In the genomic region with DNA sequence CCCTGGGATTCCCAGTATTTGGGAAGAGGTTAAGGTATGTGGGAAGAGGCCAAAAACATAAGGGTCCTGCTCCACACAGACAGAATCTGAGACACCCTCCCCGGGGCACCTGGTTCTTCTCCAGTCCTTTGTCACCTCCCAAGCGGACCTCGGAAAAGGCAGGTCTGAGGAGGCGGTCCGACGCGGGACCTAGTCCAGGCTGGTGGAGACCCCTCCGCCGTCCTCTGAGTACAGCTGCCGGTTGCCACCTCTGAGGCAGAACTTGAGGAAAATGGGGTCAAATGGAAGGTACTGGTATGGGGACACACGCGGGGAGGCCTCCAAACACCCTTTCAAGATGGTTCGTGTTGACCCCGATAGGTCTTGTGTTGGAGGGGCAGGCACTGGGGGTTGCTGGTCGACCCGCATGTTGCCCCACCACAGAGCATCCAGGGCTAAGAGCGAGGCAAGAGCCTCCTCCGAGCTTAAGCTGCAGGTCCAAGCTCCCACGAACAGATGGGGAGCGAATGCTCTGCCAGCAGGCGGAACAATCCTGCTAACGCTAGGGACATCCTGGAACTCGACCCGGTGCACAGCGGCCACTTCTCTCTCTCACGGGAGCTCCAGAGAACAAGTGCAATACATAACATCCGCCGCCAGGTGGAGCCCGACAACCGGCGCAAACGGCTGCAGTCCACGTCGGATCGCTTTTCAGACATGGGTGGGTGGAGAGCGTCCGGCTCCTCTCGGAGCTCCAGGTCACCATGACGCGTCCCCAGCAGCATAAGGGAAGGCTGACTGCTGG, we compare ENCODE assay signal across 8 cellular contexts.
DNase-seq lines count a peak whose midpoint lies in the region; ATAC-seq, FAIRE-seq and TF ChIP-seq lines count a peak whose summit lies in the region.
"Not testable (repeated sequence)": the region's sequence is repeated elsewhere in the genome, so short reads cannot be mapped to it uniquely, and the experiment has no call there.

No MANE protein-coding gene starts in this region.

- H3K4me1 Mint-ChIP-seq in H9; naive thymus-derived CD8-positive, alpha-beta T cell: not testable (repeated sequence)

- not testable (repeated sequence) for H4K20me1 ChIP-seq in H9 (ENCODE audit: control insufficient read depth, insufficient read depth, insufficient read length)

- not testable (repeated sequence) for H3K4me3 Mint-ChIP-seq in H9
- peak overlapping the region in 2 of 10 donors; percentile 39 to 51 for H3K4me3 Mint-ChIP-seq in naive thymus-derived CD8-positive, alpha-beta T cell

- not testable (repeated sequence) for H3K79me2 ChIP-seq in H9 (ENCODE audit: insufficient read depth, low read length)

- H3K9ac ChIP-seq in H9 (ENCODE audit: extremely low read depth, insufficient read length, low read length) = not testable (repeated sequence)

- H3K9me3 Mint-ChIP-seq in H9 = peaks cover 15 to 22% of the 10 kb centered on the region in 2 experiments
- H3K9me3 Mint-ChIP-seq in naive thymus-derived CD8-positive, alpha-beta T cell = not testable (repeated sequence)

- H3K23me2 ChIP-seq in H9 (ENCODE audit: insufficient read length, low read depth, low read length, poor library complexity, severe bottlenecking) = not testable (repeated sequence)

- not testable (repeated sequence) for H4K5ac ChIP-seq in H9 (ENCODE audit: insufficient read length, low read depth, low read length)

- H2BK20ac ChIP-seq in H9 (ENCODE audit: low read depth, low read length, poor library complexity, severe bottlenecking) = not testable (repeated sequence)

- DNase-seq in D721Med (ENCODE audit: insufficient read length, low spot score) (peak; percentile 64), H9 (peak; percentile 89), NCI-H1417 treated with DMSO at 0.1 percent for 48 hours (lab: John Stamatoyannopoulos, UW) (peak; percentile 4), SKM-1 treated with dmso at 0.1 percent for 144 hours (lab: John Stamatoyannopoulos, UW; ENCODE audit: unreplicated experiment) (peak; percentile 65), fibroblast of villous mesenchyme (ENCODE audit: low read depth) (peak; percentile 54)
- peak; percentile 47 for DNase-seq in activated gamma-delta T cell treated with anti-CD3 and anti-CD28 coated beads, Interleukin-2, amount 50 U/mL, for 16 hours (ENCODE audit: low read depth)
- DNase-seq in naive thymus-derived CD8-positive, alpha-beta T cell = peak; percentile 5 to 67 (median 44)
- peak; percentile 46 to 48 for DNase-seq in stimulated activated CD8-positive, alpha-beta memory T cell treated with anti-CD3 and anti-CD28 coated beads, Interleukin-2, amount 100 ng/mL, for 48 hours (ENCODE audit: low read depth in 2 of 2)

- not testable (repeated sequence) for H4K8ac ChIP-seq in H9 (replicated peaks; ENCODE audit: insufficient read length, low read depth, low read length)

- H2BK5ac ChIP-seq in H9 (ENCODE audit: insufficient read length, low read length) = not testable (repeated sequence)

- H3K14ac ChIP-seq in H9 (ENCODE audit: insufficient read depth, low read length) = not testable (repeated sequence)

- not testable (repeated sequence) for H3K4me1 ChIP-seq in H9 (ENCODE audit: insufficient read depth, low read length)

- H3K36me3 Mint-ChIP-seq in H9 (ENCODE audit: insufficient read depth in 1 of 3, low read depth in 3 of 3); naive thymus-derived CD8-positive, alpha-beta T cell: not testable (repeated sequence)

- not testable (repeated sequence) for H3K9me3 ChIP-seq in H9 (ENCODE audit: control insufficient read depth, low read depth, low read length)

- H2BK12ac ChIP-seq in H9 (ENCODE audit: insufficient read length, low read depth, low read length) = not testable (repeated sequence)

- not testable (repeated sequence) for H2BK120ac ChIP-seq in H9 (ENCODE audit: low read depth, low read length, poor library complexity, severe bottlenecking)

- not testable (repeated sequence) for H3K27me3 ChIP-seq in H9 (ENCODE audit: insufficient read depth, low read length)

- TF ChIP-seq CTCF in D721Med (IDR thresholded peaks at IDR 0.05; ENCODE audit: insufficient read depth, missing control alignments) = peak; percentile 60
- TF ChIP-seq CTCF in H9 (conservative IDR thresholded peaks at IDR 0.05) = peak; percentile 81
- TF ChIP-seq CTCF in fibroblast of villous mesenchyme (IDR thresholded peaks at IDR 0.05; ENCODE audit: insufficient read depth, low read depth, low read length) = peak; percentile 74

- peak overlapping the region; percentile 34 for H3K4me2 ChIP-seq in H9 (ENCODE audit: insufficient read depth, insufficient read length, low read length)

- H4K91ac ChIP-seq in H9 (ENCODE audit: insufficient read length, low read depth, low read length) = not testable (repeated sequence)

- H3K56ac ChIP-seq in H9 (ENCODE audit: insufficient read length, low read depth, low read length) = not testable (repeated sequence)

- not testable (repeated sequence) for H3K18ac ChIP-seq in H9 (ENCODE audit: insufficient read length, low read depth, low read length)

- not testable (repeated sequence) for H3K4ac ChIP-seq in H9 (ENCODE audit: low read depth, low read length)

- no CpG with 5 or more reads among the region's 40 CpGs for WGBS in H9 (ENCODE audit: extremely low coverage, insufficient read length, low lambda C conversion rate)

- H3K27ac Mint-ChIP-seq in H9; naive thymus-derived CD8-positive, alpha-beta T cell: not testable (repeated sequence)

- not testable (repeated sequence) for H2AFZ ChIP-seq in H9 (ENCODE audit: low read length)

- ATAC-seq in naive thymus-derived CD8-positive, alpha-beta T cell = peak in 1 of 2 donors; percentile 49

- H3T11ph ChIP-seq in H9 (ENCODE audit: low read length) = not testable (repeated sequence)

- POLR2A ChIA-PET in naive thymus-derived CD8-positive, alpha-beta T cell (lab: Charles Lee) = not testable (repeated sequence)

- FAIRE-seq in D721Med (lab: Jason Lieb, UNC) = not testable (repeated sequence)

- not testable (repeated sequence) for H3K27ac ChIP-seq in H9 (ENCODE audit: insufficient read length, low read depth, low read length)

- not testable (repeated sequence) for H2BK15ac ChIP-seq in H9 (ENCODE audit: low read depth, low read length)

- not testable (repeated sequence) for H3K23ac ChIP-seq in H9 (ENCODE audit: insufficient read length, low read depth, low read length)

- peaks cover 65% of the 10 kb centered on the region for H3K27me3 Mint-ChIP-seq in H9 (ENCODE audit: low read depth)
- H3K27me3 Mint-ChIP-seq in naive thymus-derived CD8-positive, alpha-beta T cell = not testable (repeated sequence)

- H2AK5ac ChIP-seq in H9 (ENCODE audit: insufficient read length, low read length) = not testable (repeated sequence)

- H3K79me1 ChIP-seq in H9 (ENCODE audit: insufficient read depth, low read depth, low read length, poor library complexity, severe bottlenecking) = not testable (repeated sequence)

- peak overlapping the region; percentile 32 for H3K4me3 ChIP-seq in fibroblast of villous mesenchyme (ENCODE audit: low read depth, low read length)

Comparison
In these comparisons a context has a peak if more than half of its experiments do, and no peak if none do; other contexts are left out.
1. DNase-seq: peak in every context shown above with its lines; median percentile 89 in H9; 65 in SKM-1 treated with dmso at 0.1 percent for 144 hours; 64 in D721Med; 54 in fibroblast of villous mesenchyme; 47 in activated gamma-delta T cell treated with anti-CD3 and anti-CD28 coated beads, Interleukin-2, amount 50 U/mL, for 16 hours; 47 in stimulated activated CD8-positive, alpha-beta memory T cell treated with anti-CD3 and anti-CD28 coated beads, Interleukin-2, amount 100 ng/mL, for 48 hours; 44 in naive thymus-derived CD8-positive, alpha-beta T cell; 4 in NCI-H1417 treated with DMSO at 0.1 percent for 48 hours.